Comparison of ENCODE assay signal across 22 cellular contexts in the genomic region with DNA sequence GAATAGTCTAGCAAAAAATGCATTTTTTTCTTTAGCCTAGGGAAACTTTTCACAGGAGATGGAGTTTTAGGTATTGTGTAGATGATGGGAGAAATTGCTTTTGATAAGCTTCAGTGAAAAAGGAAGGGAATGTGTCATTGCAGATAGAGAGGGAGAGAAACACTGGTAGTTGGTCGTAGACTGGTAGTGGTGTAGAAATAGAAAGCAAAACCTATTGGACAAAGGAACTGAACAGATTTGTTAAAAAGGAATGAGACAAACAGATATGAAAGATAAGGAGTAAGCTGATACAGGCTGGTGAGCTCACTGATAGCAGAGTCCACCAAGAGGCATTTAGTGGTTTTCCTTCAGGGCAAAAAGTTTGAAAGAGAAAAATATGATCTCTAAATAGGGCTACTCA.
A peak's percentile ranks its signal among the peaks of the same experiment; 100 is the strongest.
DNase-seq lines count a peak whose midpoint lies in the region; ATAC-seq, FAIRE-seq and TF ChIP-seq lines count a peak whose summit lies in the region.
"Had no signal": no experiment of that assay in that cellular context is flagged by ENCODE, and none has a peak within 500 bp of the region (broad histone marks: within the 10 kb centered on the region; RNA-seq: fewer than 3 reads in every experiment).

No MANE protein-coding gene starts in this region.

- peak; percentile 20 for FAIRE-seq in H54 (lab: Jason Lieb, UNC)

- H3K4me3 ChIP-seq in ACC112 (ENCODE audit: low read depth, low read length) (peak overlapping the region; percentile 64), SJCRH30 (no peak overlapping the region), fibroblast of pulmonary artery (replicated peaks; ENCODE audit: low read depth, low read length) (no peak overlapping the region)
- H3K4me3 ChIP-seq: gastroesophageal sphincter, lung, smooth muscle cell, thyroid gland had no signal

- H3K9me3 Mint-ChIP-seq in stimulated activated naive B cell treated with anti-CD40 and anti-IgM and Interleukin-4, amounts not matched to agents 10 μg/mL and 1 μg/mL and 100 μg/mL, for 72 hours, result peaks cover 1 to 4% of the 10 kb centered on the region in 2 donors
- H3K9me3 Mint-ChIP-seq: CD4-positive, alpha-beta T cell had no signal

- H3K4me1 ChIP-seq in ACC112 (ENCODE audit: control insufficient read depth, insufficient read depth, low read length, unreplicated experiment) (peaks cover 9% of the 10 kb centered on the region), SJCRH30 (peaks cover 14% of the 10 kb centered on the region)
- H3K4me1 ChIP-seq: thyroid gland had no signal

- H3K27ac ChIP-seq in ACC112 (ENCODE audit: low read depth, low read length) (peak overlapping the region; percentile 33; the same call in 1 of the 2 replicates), SJCRH30 (no peak overlapping the region)
- H3K27ac ChIP-seq: gastroesophageal sphincter, thyroid gland, WERI-Rb-1 had no signal

- no peak for TF ChIP-seq CTCF in fibroblast of pulmonary artery (IDR thresholded peaks at IDR 0.05; ENCODE audit: low read length, missing control alignments)

- ATAC-seq in HG02678 (IDR thresholded peaks at IDR 0.05; ENCODE audit: unreplicated experiment), result no peak
- no peak for ATAC-seq in stimulated activated naive B cell treated with anti-CD40 and anti-IgM and Interleukin-4, amounts not matched to agents 10 μg/mL and 1 μg/mL and 100 μg/mL, for 72 hours (replicated peaks)
- ATAC-seq: activated CD8-positive, alpha-beta T cell treated with anti-CD3 and anti-CD28 coated beads for 36 hours; gastroesophageal sphincter; naive thymus-derived CD8-positive, alpha-beta T cell; T-cell had no signal

- peaks cover 63% of the 10 kb centered on the region for H3K79me2 ChIP-seq in ACC112 (ENCODE audit: control insufficient read depth, insufficient read depth, low read length, unreplicated experiment)

- peaks cover 22 to 38% of the 10 kb centered on the region in 2 donors for H3K4me1 Mint-ChIP-seq in stimulated activated naive B cell treated with anti-CD40 and anti-IgM and Interleukin-4, amounts not matched to agents 10 μg/mL and 1 μg/mL and 100 μg/mL, for 72 hours

- no peak overlapping the region for H3K4me3 Mint-ChIP-seq in stimulated activated naive B cell treated with anti-CD40 and anti-IgM and Interleukin-4, amounts not matched to agents 10 μg/mL and 1 μg/mL and 100 μg/mL, for 72 hours
- H3K4me3 Mint-ChIP-seq: activated CD8-positive, alpha-beta T cell treated with anti-CD3 and anti-CD28 coated beads for 36 hours; CD4-positive, alpha-beta T cell; T-cell had no signal

- peaks cover 10% of the 10 kb centered on the region for H3K9me3 ChIP-seq in SJCRH30 (replicated peaks)
- H3K9me3 ChIP-seq: gastroesophageal sphincter, thyroid gland had no signal

- DNase-seq in H54 (ENCODE audit: insufficient read length, low spot score), result no peak
- DNase-seq in SJCRH30, result peak; percentile 11 to 55
- peak; percentile 14 for DNase-seq in fibroblast of pulmonary artery (ENCODE audit: low read depth)
- no peak for DNase-seq in OCI-M2 (lab: John Stamatoyannopoulos, UW; ENCODE audit: unreplicated experiment)
- DNase-seq in activated gamma-delta T cell (lab: John Stamatoyannopoulos, UW), result no peak
- no peak for DNase-seq in stimulated activated naive B cell treated with anti-CD40 and anti-IgM and Interleukin-4, amounts not matched to agents 10 μg/mL and 1 μg/mL and 100 μg/mL, for 72 hours
- DNase-seq: activated CD8-positive, alpha-beta T cell treated with anti-CD3 and anti-CD28 coated beads for 36 hours; CD4-positive, alpha-beta T cell; cerebellar nuclear complex; DMS79 treated with DMSO at 0.1 percent for 48 hours; MV-4-11; naive thymus-derived CD8-positive, alpha-beta T cell; NCI-H2081 treated with DMSO at 0.1 percent for 48 hours; RPMI8226; T-cell; thyroid gland; WERI-Rb-1 had no signal

- H3K27me3 ChIP-seq in ACC112 (ENCODE audit: insufficient read depth, low read length) (no peaks in the 10 kb centered on the region), SJCRH30 (no peaks in the 10 kb centered on the region)
- H3K27me3 ChIP-seq: gastroesophageal sphincter, thyroid gland had no signal

- H2AFZ ChIP-seq in ACC112 (ENCODE audit: low read length, unreplicated experiment), result no peak overlapping the region

- no peaks in the 10 kb centered on the region for H3K27me3 Mint-ChIP-seq in stimulated activated naive B cell treated with anti-CD40 and anti-IgM and Interleukin-4, amounts not matched to agents 10 μg/mL and 1 μg/mL and 100 μg/mL, for 72 hours
- H3K27me3 Mint-ChIP-seq: activated CD8-positive, alpha-beta T cell treated with anti-CD3 and anti-CD28 coated beads for 36 hours; CD4-positive, alpha-beta T cell; naive thymus-derived CD8-positive, alpha-beta T cell; T-cell had no signal

- no peak for TF ChIP-seq POLR2A in H54 (IDR thresholded peaks at IDR 0.05; ENCODE audit: low read depth, low read length)

- H3K36me3 ChIP-seq in ACC112 (ENCODE audit: insufficient read depth, low read length) (no peaks in the 10 kb centered on the region), SJCRH30 (no peaks in the 10 kb centered on the region; the same call in none of the 2 replicates)
- H3K36me3 ChIP-seq: gastroesophageal sphincter, thyroid gland, WERI-Rb-1 had no signal

- H3K27ac Mint-ChIP-seq in stimulated activated naive B cell treated with anti-CD40 and anti-IgM and Interleukin-4, amounts not matched to agents 10 μg/mL and 1 μg/mL and 100 μg/mL, for 72 hours, result no peak overlapping the region
- H3K27ac Mint-ChIP-seq: activated CD8-positive, alpha-beta T cell treated with anti-CD3 and anti-CD28 coated beads for 36 hours; CD4-positive, alpha-beta T cell; T-cell had no signal

- peaks cover 25 to 26% of the 10 kb centered on the region in 2 donors for H3K36me3 Mint-ChIP-seq in stimulated activated naive B cell treated with anti-CD40 and anti-IgM and Interleukin-4, amounts not matched to agents 10 μg/mL and 1 μg/mL and 100 μg/mL, for 72 hours

Comparison
In these comparisons a context has a peak if more than half of its experiments do, and no peak if none do; other contexts are left out.
1. DNase-seq: peak in SJCRH30 (2 of 2) and fibroblast of pulmonary artery (single experiment); none in H54 (single experiment), OCI-M2 (single experiment), activated gamma-delta T cell (single experiment) and stimulated activated naive B cell treated with anti-CD40 and anti-IgM and Interleukin-4, amounts not matched to agents 10 μg/mL and 1 μg/mL and 100 μg/mL, for 72 hours (single experiment).